Comparison of ENCODE assay signal across 11 cellular contexts in the genomic region with DNA sequence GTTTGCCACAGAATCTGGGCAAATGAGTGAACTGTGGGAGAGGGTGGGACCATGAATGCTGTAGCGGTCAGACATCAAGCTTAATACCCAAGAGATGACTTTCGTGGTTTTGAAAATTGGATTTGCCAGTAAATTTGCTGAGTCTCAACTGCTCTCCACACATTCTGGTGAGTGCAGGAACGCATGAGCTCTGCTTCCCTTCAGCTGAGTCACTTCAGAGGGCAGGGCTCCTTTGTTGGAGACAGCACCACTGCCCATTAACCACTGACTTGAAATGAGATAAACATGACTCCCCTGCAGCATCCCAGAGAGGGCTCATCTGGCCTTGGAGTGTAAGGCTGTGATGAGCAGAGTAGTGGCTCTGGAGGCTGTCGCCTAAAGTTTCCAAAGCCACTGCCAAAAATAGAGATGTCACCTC. TPM values are rescaled to one million over a fixed set of nuclear protein-coding genes. Genes with fewer than 3 reads are reported as not detected.
DNase-seq lines count a peak whose midpoint lies in the region; ATAC-seq and TF ChIP-seq lines count a peak whose summit lies in the region.
"Had no signal": no experiment of that assay in that cellular context is flagged by ENCODE, and none has a peak within 500 bp of the region (broad histone marks: within the 10 kb centered on the region; RNA-seq: fewer than 3 reads in every experiment).

No MANE protein-coding gene starts in this region.

- H3K27me3 Mint-ChIP-seq in osteocyte (ENCODE audit: unreplicated experiment), result no peaks in the 10 kb centered on the region

- peak overlapping the region; percentile 78 for H3K27ac Mint-ChIP-seq in osteocyte (ENCODE audit: unreplicated experiment)

- H3K4me1 Mint-ChIP-seq in osteocyte (ENCODE audit: unreplicated experiment), result peaks cover 52% of the 10 kb centered on the region

- H3K4me3 Mint-ChIP-seq in osteocyte (ENCODE audit: unreplicated experiment), result no peak overlapping the region

- H3K36me3 Mint-ChIP-seq in osteocyte (ENCODE audit: unreplicated experiment), result peaks cover 26% of the 10 kb centered on the region

- H3K9me3 Mint-ChIP-seq in osteocyte (ENCODE audit: unreplicated experiment), result peaks cover 3% of the 10 kb centered on the region

- DNase-seq in ELF-1 (ENCODE audit: low read depth, low spot score) (peak; percentile 14), RPMI7951 (ENCODE audit: low read depth) (peak; percentile 99), epithelial cell of esophagus (ENCODE audit: low read depth) (peak; percentile 83), osteocyte (ENCODE audit: extremely low spot score, unreplicated experiment) (no peak), HPDE6-E6E7 (ENCODE audit: extremely low spot score) (no peak)
- DNase-seq in activated effector memory CD4-positive, alpha-beta T cell treated with Interleukin-2 at 50 U/mL for 16 hours, result no peak
- DNase-seq: activated effector memory CD4-positive, alpha-beta T cell treated with anti-CD3 and anti-CD28 coated beads, Interleukin-2, amount 50 U/mL, for 16 hours; glutamatergic neuron had no signal

- TF ChIP-seq CTCF in epithelial cell of esophagus (IDR thresholded peaks at IDR 0.05; ENCODE audit: insufficient read depth, low read depth, low read length, missing control alignments), result no peak
- TF ChIP-seq CTCF in osteocyte (IDR thresholded peaks at IDR 0.05), result no peak

- H3K4me3 ChIP-seq in epithelial cell of esophagus (ENCODE audit: low read length), result no peak overlapping the region

- no peak for ATAC-seq in GM19452 (IDR thresholded peaks at IDR 0.05; ENCODE audit: unreplicated experiment)
- ATAC-seq in HG03432 (IDR thresholded peaks at IDR 0.05; ENCODE audit: unreplicated experiment), result no peak

RNA-seq across cellular contexts. Expression of gene RARRES1, which starts 22.6 kb away (rescaled TPM):
- 3.7 and 4.0 TPM in 2 replicates for total RNA-seq in RPMI7951 (2014; rRNA removed; shearing (Covaris generic))
- 2.4 and 2.8 TPM in 2 replicates for total RNA-seq in osteocyte
- total RNA-seq: T-helper 2 cell treated with Interferon-gamma antibody and Interleukin-4, amounts not matched to agents 100 ng/mL and 5 ng/mL, for 36 hours had no signal

RNA-seq across cellular contexts. Expression of gene LXN, which starts 37.2 kb away (rescaled TPM):
- total RNA-seq in RPMI7951 (2014; rRNA removed; shearing (Covaris generic)), result 13.6 and 21.6 TPM in 2 replicates
- 4.0 and 7.3 TPM in 2 replicates for total RNA-seq in osteocyte

Comparison
In these comparisons a context has a peak if more than half of its experiments do, and no peak if none do; other contexts are left out.
1. DNase-seq: peak in ELF-1 (single experiment), RPMI7951 (single experiment) and epithelial cell of esophagus (single experiment); none in osteocyte (single experiment), activated effector memory CD4-positive, alpha-beta T cell treated with Interleukin-2 at 50 U/mL for 16 hours (single experiment) and HPDE6-E6E7 (single experiment).